12 cellular contexts compared by ENCODE assay signal in the genomic region with DNA sequence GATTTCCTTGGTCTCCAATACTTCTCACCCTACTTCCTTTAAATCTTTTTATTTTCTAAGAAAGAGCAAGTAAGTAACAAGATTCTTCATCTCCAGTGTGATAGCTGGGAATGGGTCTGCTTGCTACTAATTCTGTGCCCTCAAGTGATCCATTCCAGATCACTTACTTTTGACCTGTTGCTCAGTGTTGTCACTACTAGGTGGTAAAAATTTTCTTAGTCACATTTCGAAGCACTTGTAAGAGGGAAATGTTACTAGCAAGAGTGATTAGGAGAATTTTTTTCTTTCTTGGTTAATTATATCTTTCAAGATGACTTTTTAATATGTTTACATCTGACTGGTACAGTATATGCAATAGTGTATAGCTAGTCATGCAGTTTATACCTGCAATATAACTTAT. TPM values are rescaled to one million over a fixed set of nuclear protein-coding genes. Genes with fewer than 3 reads are reported as not detected.
DNase-seq lines count a peak whose midpoint lies in the region; ATAC-seq and TF ChIP-seq lines count a peak whose summit lies in the region.
"Had no signal": no experiment of that assay in that cellular context is flagged by ENCODE, and none has a peak within 500 bp of the region (broad histone marks: within the 10 kb centered on the region; RNA-seq: fewer than 3 reads in every experiment).

No MANE protein-coding gene starts in this region.

- H3K9ac ChIP-seq in BLaER1 (no peak overlapping the region), HUES48 (ENCODE audit: low read depth, low read length) (no peak overlapping the region), adipocyte (ENCODE audit: low read length) (peak overlapping the region; percentile 95)

- ATAC-seq in naive B cell (ENCODE audit: low read depth in 2 of 2) (no peak), HG03442 (IDR thresholded peaks at IDR 0.05; ENCODE audit: unreplicated experiment) (no peak), HG03175 (IDR thresholded peaks at IDR 0.05; ENCODE audit: unreplicated experiment) (no peak), GM19455 (IDR thresholded peaks at IDR 0.05; ENCODE audit: unreplicated experiment) (no peak)
- ATAC-seq: pancreas had no signal

- no peak overlapping the region for H3K27ac ChIP-seq in BLaER1
- no peak overlapping the region for H3K27ac ChIP-seq in HUES48 (ENCODE audit: low read depth, low read length)
- no peak overlapping the region for H3K27ac ChIP-seq in suprapubic skin
- H3K27ac ChIP-seq: pancreas had no signal

- peaks cover 43% of the 10 kb centered on the region for H3K4me1 ChIP-seq in BLaER1
- H3K4me1 ChIP-seq in HUES48 (ENCODE audit: control insufficient read depth, insufficient read depth, low read length): peaks cover 22% of the 10 kb centered on the region
- H3K4me1 ChIP-seq in adipocyte (ENCODE audit: control insufficient read depth, insufficient read depth, low read length): peaks cover 45% of the 10 kb centered on the region
- H3K4me1 ChIP-seq in suprapubic skin: peaks cover 59% of the 10 kb centered on the region

- H3K36me3 ChIP-seq in BLaER1 (peaks cover 52% of the 10 kb centered on the region), HUES48 (ENCODE audit: control insufficient read depth, insufficient read depth, low read length) (peaks cover 61% of the 10 kb centered on the region), adipocyte (ENCODE audit: control insufficient read depth, insufficient read depth, low read length, severe bottlenecking) (peaks cover 43% of the 10 kb centered on the region), suprapubic skin (peaks cover 24% of the 10 kb centered on the region)

- peak overlapping the region in 7 of 8 donors; percentile 7 to 98 (median 71) for H3K4me3 Mint-ChIP-seq in naive B cell

- TF ChIP-seq CTCF in suprapubic skin (IDR thresholded peaks at IDR 0.05): no peak

- H3K9me3 Mint-ChIP-seq in naive B cell: no peaks in the 10 kb centered on the region

- peaks cover 76% of the 10 kb centered on the region for H4K20me1 ChIP-seq in BLaER1

- 81% methylated on average over 1 of the region's 1 CpG for WGBS in suprapubic skin

- TF ChIP-seq EP300 in suprapubic skin (IDR thresholded peaks at IDR 0.05): no peak

- H3K4me1 Mint-ChIP-seq in naive B cell: peaks cover 65 to 73% (median 69%) of the 10 kb centered on the region in 3 donors

- no peaks in the 10 kb centered on the region for H3K9me3 ChIP-seq in BLaER1
- no peaks in the 10 kb centered on the region for H3K9me3 ChIP-seq in HUES48 (ENCODE audit: control insufficient read depth, insufficient read depth, low read length)
- H3K9me3 ChIP-seq in adipocyte (ENCODE audit: control insufficient read depth, low read length): no peaks in the 10 kb centered on the region
- H3K9me3 ChIP-seq in suprapubic skin: no peaks in the 10 kb centered on the region
- H3K9me3 ChIP-seq: pancreas had no signal

- peak; percentile 2 for DNase-seq in adipocyte (ENCODE audit: low read depth)
- no peak for DNase-seq in naive B cell
- no peak for DNase-seq in suprapubic skin (ENCODE audit: low spot score in 2 of 2)
- DNase-seq: DMS153, NCI-H774, pancreas had no signal

- no peaks in the 10 kb centered on the region for H3K27me3 Mint-ChIP-seq in naive B cell

- peak overlapping the region; percentile 15 to 100 (median 82) for H3K27ac Mint-ChIP-seq in naive B cell

- H3K4me3 ChIP-seq in BLaER1: peak overlapping the region; percentile 92
- H3K4me3 ChIP-seq in HUES48 (ENCODE audit: low read depth, low read length): peak overlapping the region; percentile 94; the same call in 1 of the 2 replicates
- peak overlapping the region; percentile 94 for H3K4me3 ChIP-seq in adipocyte (ENCODE audit: low read length)
- H3K4me3 ChIP-seq in suprapubic skin: no peak overlapping the region

- no peak for TF ChIP-seq POLR2A in suprapubic skin (IDR thresholded peaks at IDR 0.05)

- H3K36me3 Mint-ChIP-seq in naive B cell: peaks cover 5 to 12% of the 10 kb centered on the region in 2 donors

- peak overlapping the region; percentile 93 for H3K4me2 ChIP-seq in BLaER1

- H3K27me3 ChIP-seq in BLaER1 (no peaks in the 10 kb centered on the region), HUES48 (ENCODE audit: control insufficient read depth, insufficient read depth, low read length) (no peaks in the 10 kb centered on the region), adipocyte (replicated peaks; ENCODE audit: control insufficient read depth, insufficient read depth, low read length) (no peaks in the 10 kb centered on the region), suprapubic skin (no peaks in the 10 kb centered on the region)
- H3K27me3 ChIP-seq: pancreas had no signal

RNA-seq across cellular contexts. Expression of gene UBAP2L, which starts 2.2 kb away (rescaled TPM):
- polyA plus RNA-seq in naive B cell (ENCODE audit: low read depth in 6 of 6): 10 to 100 TPM; 23.7 to 81.6 (median 47.4) TPM
- total RNA-seq in suprapubic skin: 100 to 1,000 TPM in 1 of 4 donors, 10 to 100 TPM in 3; 69.8 to 124 (median 83.0) TPM

RNA-seq across cellular contexts. Expression of gene CFAP141, which starts 16.8 kb away (rescaled TPM):
- not detected for polyA plus RNA-seq in naive B cell (ENCODE audit: low read depth in 6 of 6)
- total RNA-seq in suprapubic skin: not detected
- total RNA-seq: glomerular endothelial cell, pancreas had no signal

RNA-seq across cellular contexts. Expression of gene TPM3, which starts 31.0 kb away (rescaled TPM):
- 100 to 1,000 TPM; 669 to 816 (median 772) TPM for polyA plus RNA-seq in naive B cell (ENCODE audit: low read depth in 6 of 6)
- 100 to 1,000 TPM; 156 to 192 (median 181) TPM for total RNA-seq in suprapubic skin

RNA-seq across cellular contexts. Expression of gene HAX1, which starts 49.5 kb away (rescaled TPM):
- polyA plus RNA-seq in naive B cell (ENCODE audit: low read depth in 6 of 6): 100 to 1,000 TPM; 117 to 161 (median 145) TPM
- 10 to 100 TPM; 66.0 to 88.3 (median 78.4) TPM for total RNA-seq in suprapubic skin
